In the genomic region with DNA sequence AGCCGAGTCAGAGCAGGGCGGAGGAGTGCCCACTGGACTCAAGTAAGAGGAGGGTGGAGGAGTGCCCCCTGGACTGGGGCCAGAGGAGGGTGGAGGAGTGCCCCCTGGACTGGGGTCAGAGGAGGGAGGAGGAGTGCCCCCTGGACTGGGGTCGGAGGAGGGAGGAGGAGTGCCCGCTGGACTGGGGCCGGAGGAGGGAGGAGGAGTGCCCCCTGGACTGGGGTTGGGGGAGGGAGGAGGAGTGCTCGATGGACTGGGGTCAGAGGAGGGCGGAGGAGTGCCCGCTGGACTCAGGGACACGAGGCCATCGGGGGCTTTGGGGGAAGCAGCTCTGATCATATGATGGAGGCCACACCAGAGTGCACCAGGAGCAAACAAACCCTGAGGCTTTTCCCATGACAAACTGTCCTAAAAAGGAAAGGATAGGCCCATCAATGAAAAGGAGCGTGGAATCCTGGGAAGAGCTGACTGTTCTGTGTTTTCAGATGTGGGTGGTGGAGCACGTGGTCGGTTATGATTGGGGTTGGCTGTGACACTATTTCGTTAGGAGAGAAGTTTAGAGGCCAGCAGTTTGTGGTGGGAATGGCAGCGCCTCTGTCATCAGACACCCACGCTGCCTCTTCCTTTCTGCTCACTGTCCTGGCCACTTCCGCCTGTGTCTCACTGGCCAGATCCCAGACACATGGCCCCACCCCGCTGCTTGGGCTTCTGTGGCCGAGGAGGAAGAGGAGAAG, we compare ENCODE assay signal across 8 cellular contexts. TPM values are rescaled to one million over a fixed set of nuclear protein-coding genes. Genes with fewer than 3 reads are reported as not detected.
DNase-seq lines count a peak whose midpoint lies in the region; ATAC-seq lines count a peak whose summit lies in the region.

No MANE protein-coding gene starts in this region.

- peak overlapping the region in 1 of 5 donors; percentile 21 for H3K9ac ChIP-seq in subcutaneous abdominal adipose tissue (ENCODE audit: low read length in 5 of 5)

- peak; percentile 74 for ATAC-seq in activated CD4-positive, alpha-beta T cell treated with anti-CD3 and anti-CD28 coated beads for 36 hours
- peak; percentile 57 to 84 for ATAC-seq in activated T-cell treated with anti-CD3 and anti-CD28 coated beads, Interleukin-2, amount 50 U/mL, for 72 hours (replicated peaks in 1 of 2)
- ATAC-seq in left colon, result peak; percentile 65
- no peak for ATAC-seq in GM19324 (IDR thresholded peaks at IDR 0.05; ENCODE audit: low FRiP score, unreplicated experiment)

- no peak overlapping the region for H3K4me3 Mint-ChIP-seq in activated CD4-positive, alpha-beta T cell treated with anti-CD3 and anti-CD28 coated beads for 36 hours
- no peak overlapping the region for H3K4me3 Mint-ChIP-seq in activated CD4-positive, alpha-beta T cell treated with anti-CD3 and anti-CD28 coated beads, Interleukin-2, amount 10 ng/mL, durations not matched to agents 7 days and 5 days
- peak overlapping the region in 1 of 2 donors; percentile 35 for H3K4me3 Mint-ChIP-seq in activated T-cell treated with anti-CD3 and anti-CD28 coated beads, Interleukin-2, amount 50 U/mL, for 72 hours
- no peak overlapping the region for H3K4me3 Mint-ChIP-seq in activated naive CD4-positive, alpha-beta T cell treated with anti-CD3 and anti-CD28 coated beads, Interleukin-2, amount 10 ng/mL, durations not matched to agents 7 days and 5 days

- POLR2A ChIA-PET in activated CD4-positive, alpha-beta T cell treated with anti-CD3 and anti-CD28 coated beads for 36 hours (lab: Charles Lee), result no interaction called here
- POLR2A ChIA-PET in activated CD4-positive, alpha-beta T cell treated with anti-CD3 and anti-CD28 coated beads, Interleukin-2, amount 10 ng/mL, durations not matched to agents 7 days and 5 days (lab: Charles Lee), result interaction anchor here (0.6 kb wide), 1 partner anchor 230 kb away, joined by 3 read pairs; no protein-coding TSS in a partner anchor

- peaks cover 0 to 6% (median 0%) of the 10 kb centered on the region in 5 donors for H3K27me3 ChIP-seq in subcutaneous abdominal adipose tissue (ENCODE audit: control insufficient read depth in 5 of 5, insufficient read depth in 4 of 5, low read length in 5 of 5)

- no peaks in the 10 kb centered on the region for H3K9me3 ChIP-seq in subcutaneous abdominal adipose tissue (ENCODE audit: control insufficient read depth in 5 of 5, low read length in 5 of 5)

- peak; percentile 59 for DNase-seq in activated CD4-positive, alpha-beta T cell treated with anti-CD3 and anti-CD28 coated beads for 36 hours
- DNase-seq in activated CD4-positive, alpha-beta T cell treated with anti-CD3 and anti-CD28 coated beads, Interleukin-2, amount 10 ng/mL, durations not matched to agents 7 days and 5 days, result no peak
- DNase-seq in activated T-cell treated with anti-CD3 and anti-CD28 coated beads, Interleukin-2, amount 50 U/mL, for 72 hours, result peak; percentile 31 to 41
- DNase-seq in left colon (peak; percentile 53 to 59), HuH-7.5 (ENCODE audit: low spot score) (no peak)
- no peak for DNase-seq in activated naive CD4-positive, alpha-beta T cell treated with anti-CD3 and anti-CD28 coated beads, Interleukin-2, amount 10 ng/mL, durations not matched to agents 7 days and 5 days

- H3K27ac ChIP-seq in subcutaneous abdominal adipose tissue (ENCODE audit: low read depth, low read length), result peak overlapping the region; percentile 23

- no peaks in the 10 kb centered on the region for H3K9me3 Mint-ChIP-seq in activated CD4-positive, alpha-beta T cell treated with anti-CD3 and anti-CD28 coated beads for 36 hours (ENCODE audit: low read depth)
- H3K9me3 Mint-ChIP-seq in activated CD4-positive, alpha-beta T cell treated with anti-CD3 and anti-CD28 coated beads, Interleukin-2, amount 10 ng/mL, durations not matched to agents 7 days and 5 days, result no peaks in the 10 kb centered on the region
- H3K9me3 Mint-ChIP-seq in activated T-cell treated with anti-CD3 and anti-CD28 coated beads, Interleukin-2, amount 50 U/mL, for 72 hours, result no peaks in the 10 kb centered on the region
- H3K9me3 Mint-ChIP-seq in activated naive CD4-positive, alpha-beta T cell treated with anti-CD3 and anti-CD28 coated beads, Interleukin-2, amount 10 ng/mL, durations not matched to agents 7 days and 5 days, result no peaks in the 10 kb centered on the region

- H3K36me3 ChIP-seq in subcutaneous abdominal adipose tissue (ENCODE audit: control insufficient read depth in 5 of 5, insufficient read depth in 5 of 5, low read length in 5 of 5), result no peaks in the 10 kb centered on the region

- CTCF ChIA-PET in activated CD4-positive, alpha-beta T cell treated with anti-CD3 and anti-CD28 coated beads for 36 hours (lab: Charles Lee), result interaction anchor here (0.6 to 1.2 kb wide), 3 partner anchors 23 to 161 kb away, joined by 3 to 6 read pairs (median 3); no protein-coding TSS in a partner anchor
- CTCF ChIA-PET in activated CD4-positive, alpha-beta T cell treated with anti-CD3 and anti-CD28 coated beads, Interleukin-2, amount 10 ng/mL, durations not matched to agents 7 days and 5 days (lab: Charles Lee), result no interaction called here
- CTCF ChIA-PET in activated naive CD4-positive, alpha-beta T cell treated with anti-CD3 and anti-CD28 coated beads, Interleukin-2, amount 10 ng/mL, durations not matched to agents 7 days and 5 days (lab: Charles Lee), result interaction anchor here (2.8 kb wide), 1 partner anchor 131 kb away, joined by 10 read pairs; no protein-coding TSS in a partner anchor

- intact Hi-C loops in activated CD4-positive, alpha-beta T cell treated with anti-CD3 and anti-CD28 coated beads for 36 hours (cut with DNase I, micrococcal nuclease), result no loop called here
- intact Hi-C loops in left colon (cut with DNase I, micrococcal nuclease), result loop anchor here in 1 of 2 donors (10.0 kb wide), 1 partner anchor 137 kb away; no protein-coding TSS in a partner anchor

- H3K4me1 ChIP-seq in subcutaneous abdominal adipose tissue (ENCODE audit: control insufficient read depth in 5 of 5, insufficient read depth in 5 of 5, low read length in 5 of 5), result peaks cover 3 to 28% (median 24%) of the 10 kb centered on the region in 5 donors

- no peak overlapping the region for H3K27ac Mint-ChIP-seq in activated CD4-positive, alpha-beta T cell treated with anti-CD3 and anti-CD28 coated beads for 36 hours
- H3K27ac Mint-ChIP-seq in activated CD4-positive, alpha-beta T cell treated with anti-CD3 and anti-CD28 coated beads, Interleukin-2, amount 10 ng/mL, durations not matched to agents 7 days and 5 days, result no peak overlapping the region
- H3K27ac Mint-ChIP-seq in activated T-cell treated with anti-CD3 and anti-CD28 coated beads, Interleukin-2, amount 50 U/mL, for 72 hours, result peak overlapping the region; percentile 18
- no peak overlapping the region for H3K27ac Mint-ChIP-seq in activated naive CD4-positive, alpha-beta T cell treated with anti-CD3 and anti-CD28 coated beads, Interleukin-2, amount 10 ng/mL, durations not matched to agents 7 days and 5 days

- H3K4me1 Mint-ChIP-seq in activated CD4-positive, alpha-beta T cell treated with anti-CD3 and anti-CD28 coated beads for 36 hours, result peaks cover 6% of the 10 kb centered on the region
- peaks cover 13% of the 10 kb centered on the region for H3K4me1 Mint-ChIP-seq in activated CD4-positive, alpha-beta T cell treated with anti-CD3 and anti-CD28 coated beads, Interleukin-2, amount 10 ng/mL, durations not matched to agents 7 days and 5 days
- H3K4me1 Mint-ChIP-seq in activated T-cell treated with anti-CD3 and anti-CD28 coated beads, Interleukin-2, amount 50 U/mL, for 72 hours (ENCODE audit: low read depth), result peaks cover 17% of the 10 kb centered on the region
- H3K4me1 Mint-ChIP-seq in activated naive CD4-positive, alpha-beta T cell treated with anti-CD3 and anti-CD28 coated beads, Interleukin-2, amount 10 ng/mL, durations not matched to agents 7 days and 5 days, result peaks cover 10% of the 10 kb centered on the region

- no peaks in the 10 kb centered on the region for H3K36me3 Mint-ChIP-seq in activated CD4-positive, alpha-beta T cell treated with anti-CD3 and anti-CD28 coated beads for 36 hours (ENCODE audit: low read depth)
- no peaks in the 10 kb centered on the region for H3K36me3 Mint-ChIP-seq in activated CD4-positive, alpha-beta T cell treated with anti-CD3 and anti-CD28 coated beads, Interleukin-2, amount 10 ng/mL, durations not matched to agents 7 days and 5 days (ENCODE audit: low read depth)
- H3K36me3 Mint-ChIP-seq in activated T-cell treated with anti-CD3 and anti-CD28 coated beads, Interleukin-2, amount 50 U/mL, for 72 hours (ENCODE audit: insufficient read depth in 2 of 2), result no peaks in the 10 kb centered on the region
- H3K36me3 Mint-ChIP-seq in activated naive CD4-positive, alpha-beta T cell treated with anti-CD3 and anti-CD28 coated beads, Interleukin-2, amount 10 ng/mL, durations not matched to agents 7 days and 5 days, result no peaks in the 10 kb centered on the region

- no peaks in the 10 kb centered on the region for H3K27me3 Mint-ChIP-seq in activated CD4-positive, alpha-beta T cell treated with anti-CD3 and anti-CD28 coated beads for 36 hours
- H3K27me3 Mint-ChIP-seq in activated CD4-positive, alpha-beta T cell treated with anti-CD3 and anti-CD28 coated beads, Interleukin-2, amount 10 ng/mL, durations not matched to agents 7 days and 5 days, result peaks cover 2% of the 10 kb centered on the region
- no peaks in the 10 kb centered on the region for H3K27me3 Mint-ChIP-seq in activated T-cell treated with anti-CD3 and anti-CD28 coated beads, Interleukin-2, amount 50 U/mL, for 72 hours (ENCODE audit: low read depth)
- H3K27me3 Mint-ChIP-seq in activated naive CD4-positive, alpha-beta T cell treated with anti-CD3 and anti-CD28 coated beads, Interleukin-2, amount 10 ng/mL, durations not matched to agents 7 days and 5 days, result peaks cover 61% of the 10 kb centered on the region

- peak overlapping the region in 2 of 5 donors; percentile 2 to 3 for H3K4me3 ChIP-seq in subcutaneous abdominal adipose tissue (ENCODE audit: low read depth in 1 of 5, low read length in 5 of 5)

RNA-seq across cellular contexts. Expression of a gene that starts 24.5 kb away (rescaled TPM):
- total RNA-seq in activated CD4-positive, alpha-beta T cell treated with anti-CD3 and anti-CD28 coated beads for 36 hours, result 100 to 1,000 TPM; 109 to 114 TPM
- total RNA-seq in activated CD4-positive, alpha-beta T cell treated with anti-CD3 and anti-CD28 coated beads, Interleukin-2, amount 10 ng/mL, durations not matched to agents 7 days and 5 days, result 10 to 100 TPM; 61.6 to 63.6 TPM
- 10 to 100 TPM; 43.9 to 52.0 TPM for total RNA-seq in activated T-cell treated with anti-CD3 and anti-CD28 coated beads, Interleukin-2, amount 50 U/mL, for 72 hours
- total RNA-seq in left colon, result 10 to 100 TPM; 73.1 to 85.7 TPM

Comparison
In these comparisons a context has a peak if more than half of its experiments do, and no peak if none do; other contexts are left out.
1. DNase-seq: peak in activated CD4-positive, alpha-beta T cell treated with anti-CD3 and anti-CD28 coated beads for 36 hours (single experiment), activated T-cell treated with anti-CD3 and anti-CD28 coated beads, Interleukin-2, amount 50 U/mL, for 72 hours (2 of 2) and left colon (2 of 2); none in activated CD4-positive, alpha-beta T cell treated with anti-CD3 and anti-CD28 coated beads, Interleukin-2, amount 10 ng/mL, durations not matched to agents 7 days and 5 days (single experiment), HuH-7.5 (single experiment) and activated naive CD4-positive, alpha-beta T cell treated with anti-CD3 and anti-CD28 coated beads, Interleukin-2, amount 10 ng/mL, durations not matched to agents 7 days and 5 days (single experiment).